1 cellular context compared by ENCODE assay signal in the genomic region with DNA sequence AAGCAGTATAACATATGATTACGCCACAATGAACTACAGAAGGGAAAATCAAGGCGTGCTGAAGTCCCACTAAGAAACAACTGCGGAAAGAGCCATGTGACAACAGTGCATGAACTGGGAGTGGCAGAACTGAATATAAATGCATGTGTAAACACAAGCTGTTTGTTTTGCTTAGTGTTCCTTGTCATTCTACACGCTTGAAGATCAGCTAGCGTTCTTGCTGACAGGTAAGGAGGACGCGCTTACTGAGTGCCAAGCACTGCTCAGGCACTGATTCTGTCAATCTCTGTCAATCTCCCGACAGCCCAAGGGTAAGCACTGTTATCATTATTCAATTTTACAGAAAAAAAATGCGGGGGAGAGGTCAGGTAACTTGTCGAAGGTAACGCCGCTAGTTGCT.
TF ChIP-seq lines count a peak whose summit lies in the region.

No MANE protein-coding gene starts in this region.

TF ChIP-seq in GM12878, 131 proteins besides CTCF, POLR2A, EP300 and RAD21 (continued from another document):
- TF ChIP-seq PBX3 (IDR thresholded peaks at IDR 0.05; ENCODE audit: insufficient replicate concordance, low read depth, low read length), result peak; percentile 69
- TF ChIP-seq HDAC2 (IDR thresholded peaks at IDR 0.05), result 0 out of 2 replicates have a peak, but pooled peaks have one; percentile 49
- no peak for TF ChIP-seq NR2C2 (IDR thresholded peaks at IDR 0.05; ENCODE audit: borderline replicate concordance, control insufficient read depth, insufficient read length, low read depth)
- no peak for TF ChIP-seq CBX3 (IDR thresholded peaks at IDR 0.05; ENCODE audit: borderline replicate concordance, low read depth)
- no peak for TF ChIP-seq ZBTB40 (IDR thresholded peaks at IDR 0.05; ENCODE audit: borderline replicate concordance)
- TF ChIP-seq ZNF384 (IDR thresholded peaks at IDR 0.05; ENCODE audit: borderline replicate concordance, low read depth, low read length), result no peak
- TF ChIP-seq, protein P1, sequence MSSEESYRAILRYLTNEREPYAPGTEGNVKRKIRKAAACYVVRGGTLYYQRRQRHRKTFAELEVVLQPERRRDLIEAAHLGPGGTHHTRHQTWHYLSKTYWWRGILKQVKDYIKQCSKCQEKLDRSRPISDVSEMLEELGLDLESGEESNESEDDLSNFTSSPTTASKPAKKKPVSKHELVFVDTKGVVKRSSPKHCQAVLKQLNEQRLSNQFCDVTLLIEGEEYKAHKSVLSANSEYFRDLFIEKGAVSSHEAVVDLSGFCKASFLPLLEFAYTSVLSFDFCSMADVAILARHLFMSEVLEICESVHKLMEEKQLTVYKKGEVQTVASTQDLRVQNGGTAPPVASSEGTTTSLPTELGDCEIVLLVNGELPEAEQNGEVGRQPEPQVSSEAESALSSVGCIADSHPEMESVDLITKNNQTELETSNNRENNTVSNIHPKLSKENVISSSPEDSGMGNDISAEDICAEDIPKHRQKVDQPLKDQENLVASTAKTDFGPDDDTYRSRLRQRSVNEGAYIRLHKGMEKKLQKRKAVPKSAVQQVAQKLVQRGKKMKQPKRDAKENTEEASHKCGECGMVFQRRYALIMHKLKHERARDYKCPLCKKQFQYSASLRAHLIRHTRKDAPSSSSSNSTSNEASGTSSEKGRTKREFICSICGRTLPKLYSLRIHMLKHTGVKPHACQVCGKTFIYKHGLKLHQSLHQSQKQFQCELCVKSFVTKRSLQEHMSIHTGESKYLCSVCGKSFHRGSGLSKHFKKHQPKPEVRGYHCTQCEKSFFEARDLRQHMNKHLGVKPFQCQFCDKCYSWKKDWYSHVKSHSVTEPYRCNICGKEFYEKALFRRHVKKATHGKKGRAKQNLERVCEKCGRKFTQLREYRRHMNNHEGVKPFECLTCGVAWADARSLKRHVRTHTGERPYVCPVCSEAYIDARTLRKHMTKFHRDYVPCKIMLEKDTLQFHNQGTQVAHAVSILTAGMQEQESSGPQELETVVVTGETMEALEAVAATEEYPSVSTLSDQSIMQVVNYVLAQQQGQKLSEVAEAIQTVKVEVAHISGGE (CRISPR knock-in tag; IDR thresholded peaks at IDR 0.05), result no peak
- TF ChIP-seq HDAC6 (IDR thresholded peaks at IDR 0.05; ENCODE audit: unreplicated experiment), result no peak
TF ChIP-seq in GM12878: peak in this region for 10.
